ENCODE assay signal across 8 cellular contexts in genomic region chr3:18424213-18424861, GRCh38. TPM values are rescaled to one million over a fixed set of nuclear protein-coding genes. Genes with fewer than 3 reads are reported as not detected.
DNase-seq lines count a peak whose midpoint lies in the region; TF ChIP-seq lines count a peak whose summit lies in the region.

No MANE protein-coding gene starts in this region.

- no peaks in the 10 kb centered on the region for H3K9me3 Mint-ChIP-seq in activated CD4-positive, alpha-beta T cell treated with anti-CD3 and anti-CD28 coated beads, Interleukin-2, amount 10 ng/mL, durations not matched to agents 7 days and 5 days

- peak overlapping the region; percentile 88 for H3K4me3 Mint-ChIP-seq in activated CD4-positive, alpha-beta T cell treated with anti-CD3 and anti-CD28 coated beads, Interleukin-2, amount 10 ng/mL, durations not matched to agents 7 days and 5 days

- DNase-seq in activated CD4-positive, alpha-beta T cell treated with anti-CD3 and anti-CD28 coated beads, Interleukin-2, amount 10 ng/mL, durations not matched to agents 7 days and 5 days: no peak
- DNase-seq in activated CD4-positive, alpha-beta T cell treated with anti-CD3 and anti-CD28 coated beads, Interleukin-2, amount 50 U/mL, for 4 hours: no peak
- peak; percentile 15 for DNase-seq in WERI-Rb-1
- DNase-seq in fibroblast of the aortic adventitia (ENCODE audit: low read depth): no peak
- no peak for DNase-seq in osteoblast (ENCODE audit: insufficient read length, low spot score, missing footprints)
- DNase-seq in NCI-H2107 (lab: John Stamatoyannopoulos, UW): no peak
- no peak for DNase-seq in NCI-H187 (lab: John Stamatoyannopoulos, UW)
- DNase-seq in DMS114 treated with DMSO at 0.1 percent for 48 hours (lab: John Stamatoyannopoulos, UW; ENCODE audit: unreplicated experiment): no peak

- H3K4me2 ChIP-seq in osteoblast (ENCODE audit: insufficient read depth, low read length): peak overlapping the region; percentile 97

- H3K4me1 ChIP-seq in osteoblast (ENCODE audit: insufficient read depth, low read length): no peaks in the 10 kb centered on the region

- POLR2A ChIA-PET in activated CD4-positive, alpha-beta T cell treated with anti-CD3 and anti-CD28 coated beads, Interleukin-2, amount 10 ng/mL, durations not matched to agents 7 days and 5 days (lab: Charles Lee): interaction anchor here (0.7 to 0.8 kb wide), 2 partner anchors 9 to 50 kb away, joined by 3 to 9 read pairs; no protein-coding TSS in a partner anchor

- H3K4me3 ChIP-seq in WERI-Rb-1 (ENCODE audit: low read depth, low read length): peak overlapping the region; percentile 85
- H3K4me3 ChIP-seq in fibroblast of the aortic adventitia (ENCODE audit: low read depth, low read length): peak overlapping the region; percentile 79
- H3K4me3 ChIP-seq in osteoblast (ENCODE audit: insufficient read depth, low read length): peak overlapping the region; percentile 88

- H3K36me3 ChIP-seq in WERI-Rb-1: no peaks in the 10 kb centered on the region
- H3K36me3 ChIP-seq in osteoblast (ENCODE audit: insufficient read depth, low read length): no peaks in the 10 kb centered on the region

- no peaks in the 10 kb centered on the region for H3K9me3 ChIP-seq in WERI-Rb-1 (ENCODE audit: severe bottlenecking)
- no peaks in the 10 kb centered on the region for H3K9me3 ChIP-seq in osteoblast (ENCODE audit: low read depth, low read length)

- CTCF ChIA-PET in activated CD4-positive, alpha-beta T cell treated with anti-CD3 and anti-CD28 coated beads, Interleukin-2, amount 10 ng/mL, durations not matched to agents 7 days and 5 days (lab: Charles Lee): interaction anchor here (0.6 to 2.0 kb wide), 2 partner anchors 10 to 35 kb away, joined by 3 to 6 read pairs; no protein-coding TSS in a partner anchor

- H3K27me3 ChIP-seq in WERI-Rb-1 (ENCODE audit: insufficient read depth, low read depth, severe bottlenecking): no peaks in the 10 kb centered on the region
- H3K27me3 ChIP-seq in osteoblast (ENCODE audit: insufficient read depth, low read length): peaks cover 3% of the 10 kb centered on the region

- peaks cover 59% of the 10 kb centered on the region for H3K4me1 Mint-ChIP-seq in activated CD4-positive, alpha-beta T cell treated with anti-CD3 and anti-CD28 coated beads, Interleukin-2, amount 10 ng/mL, durations not matched to agents 7 days and 5 days

- peak overlapping the region; percentile 92 for H2AFZ ChIP-seq in osteoblast (ENCODE audit: low read length)

- H3K27ac ChIP-seq in WERI-Rb-1 (no peak overlapping the region), osteoblast (ENCODE audit: low read depth, low read length) (no peak overlapping the region)

- TF ChIP-seq CTCF in WERI-Rb-1 (IDR thresholded peaks at IDR 0.05; ENCODE audit: low read depth, low read length): no peak
- TF ChIP-seq CTCF in fibroblast of the aortic adventitia (IDR thresholded peaks at IDR 0.05; ENCODE audit: insufficient read depth, low read length): no peak
- no peak for TF ChIP-seq CTCF in osteoblast (IDR thresholded peaks at IDR 0.05; ENCODE audit: extremely low read depth, low read depth, low read length)

- no peaks in the 10 kb centered on the region for H3K27me3 Mint-ChIP-seq in activated CD4-positive, alpha-beta T cell treated with anti-CD3 and anti-CD28 coated beads, Interleukin-2, amount 10 ng/mL, durations not matched to agents 7 days and 5 days

- H3K79me2 ChIP-seq in osteoblast (ENCODE audit: insufficient read depth, low read length): no peaks in the 10 kb centered on the region

- peak overlapping the region; percentile 93 for H3K27ac Mint-ChIP-seq in activated CD4-positive, alpha-beta T cell treated with anti-CD3 and anti-CD28 coated beads, Interleukin-2, amount 10 ng/mL, durations not matched to agents 7 days and 5 days

- no peaks in the 10 kb centered on the region for H4K20me1 ChIP-seq in osteoblast (ENCODE audit: insufficient read depth, low read length)

- peaks cover 69% of the 10 kb centered on the region for H3K36me3 Mint-ChIP-seq in activated CD4-positive, alpha-beta T cell treated with anti-CD3 and anti-CD28 coated beads, Interleukin-2, amount 10 ng/mL, durations not matched to agents 7 days and 5 days (ENCODE audit: low read depth)

RNA-seq across cellular contexts. Expression of gene SATB1, which starts 0.8 kb away (rescaled TPM):
- total RNA-seq in activated CD4-positive, alpha-beta T cell treated with anti-CD3 and anti-CD28 coated beads, Interleukin-2, amount 10 ng/mL, durations not matched to agents 7 days and 5 days: 100 to 1,000 TPM; 323 to 357 TPM
- total RNA-seq in fibroblast of the aortic adventitia (ENCODE audit: low replicate concordance): 23.3 and 62.5 TPM in 2 replicates
- 29.0 and 35.7 TPM in 2 replicates for total RNA-seq in osteoblast
